Comparison of ENCODE assay signal across 1 cellular context in genomic region chr1:7783826-7784491, GRCh38.
A peak's percentile ranks its signal among the peaks of the same experiment; 100 is the strongest.
TF ChIP-seq lines count a peak whose summit lies in the region.

Gene PER3, plus strand, starts transcription at chr1:7784291. Its CDS starts 587 bp downstream, at chr1:7784878.

TF ChIP-seq in IMR-90, 13 proteins besides CTCF, POLR2A, EP300 and RAD21 (continued from another document):
- TF ChIP-seq MAFK (IDR thresholded peaks at IDR 0.05; ENCODE audit: low read depth, low read length), result no peak
- peak; percentile 71 for TF ChIP-seq MXI1 (IDR thresholded peaks at IDR 0.05; ENCODE audit: borderline replicate concordance, low read depth, low read length)
- no peak for TF ChIP-seq SMC3 (IDR thresholded peaks at IDR 0.05; ENCODE audit: low read depth, low read length)
- TF ChIP-seq CEBPB (IDR thresholded peaks at IDR 0.05; ENCODE audit: low read depth, low read length), result peak; percentile 60
- no peak for TF ChIP-seq CHD1 (IDR thresholded peaks at IDR 0.05; ENCODE audit: low read depth, low read length)
- peak; percentile 95; the same call in 1 of the 2 replicates for TF ChIP-seq MAZ (IDR thresholded peaks at IDR 0.05; ENCODE audit: borderline replicate concordance, low read depth, low read length)
- TF ChIP-seq NFE2L2 (IDR thresholded peaks at IDR 0.05; ENCODE audit: low read depth, low read length), result no peak
- no peak for TF ChIP-seq FOS (IDR thresholded peaks at IDR 0.05; ENCODE audit: low read depth, low read length)
- TF ChIP-seq, protein P1, sequence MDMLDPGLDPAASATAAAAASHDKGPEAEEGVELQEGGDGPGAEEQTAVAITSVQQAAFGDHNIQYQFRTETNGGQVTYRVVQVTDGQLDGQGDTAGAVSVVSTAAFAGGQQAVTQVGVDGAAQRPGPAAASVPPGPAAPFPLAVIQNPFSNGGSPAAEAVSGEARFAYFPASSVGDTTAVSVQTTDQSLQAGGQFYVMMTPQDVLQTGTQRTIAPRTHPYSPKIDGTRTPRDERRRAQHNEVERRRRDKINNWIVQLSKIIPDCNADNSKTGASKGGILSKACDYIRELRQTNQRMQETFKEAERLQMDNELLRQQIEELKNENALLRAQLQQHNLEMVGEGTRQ (IDR thresholded peaks at IDR 0.05; ENCODE audit: low read depth, low read length), result peak; percentile 72
- TF ChIP-seq, protein P2, sequence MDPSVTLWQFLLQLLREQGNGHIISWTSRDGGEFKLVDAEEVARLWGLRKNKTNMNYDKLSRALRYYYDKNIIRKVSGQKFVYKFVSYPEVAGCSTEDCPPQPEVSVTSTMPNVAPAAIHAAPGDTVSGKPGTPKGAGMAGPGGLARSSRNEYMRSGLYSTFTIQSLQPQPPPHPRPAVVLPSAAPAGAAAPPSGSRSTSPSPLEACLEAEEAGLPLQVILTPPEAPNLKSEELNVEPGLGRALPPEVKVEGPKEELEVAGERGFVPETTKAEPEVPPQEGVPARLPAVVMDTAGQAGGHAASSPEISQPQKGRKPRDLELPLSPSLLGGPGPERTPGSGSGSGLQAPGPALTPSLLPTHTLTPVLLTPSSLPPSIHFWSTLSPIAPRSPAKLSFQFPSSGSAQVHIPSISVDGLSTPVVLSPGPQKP (IDR thresholded peaks at IDR 0.05; ENCODE audit: borderline replicate concordance, low read depth, low read length), result no peak
- TF ChIP-seq RCOR1 (IDR thresholded peaks at IDR 0.05; ENCODE audit: insufficient replicate concordance, low read length), result no peak
- TF ChIP-seq RFX5 (IDR thresholded peaks at IDR 0.05; ENCODE audit: low read depth, low read length), result peak; percentile 67; the same call in 1 of the 2 replicates
